22 cellular contexts compared by ENCODE assay signal in genomic region chr7:149257146-149257545, GRCh38. TPM values are rescaled to one million over a fixed set of nuclear protein-coding genes. Genes with fewer than 3 reads are reported as not detected.
A peak's percentile ranks its signal among the peaks of the same experiment; 100 is the strongest.
DNase-seq lines count a peak whose midpoint lies in the region; ATAC-seq and TF ChIP-seq lines count a peak whose summit lies in the region.
"Had no signal": no experiment of that assay in that cellular context is flagged by ENCODE, and none has a peak within 500 bp of the region (broad histone marks: within the 10 kb centered on the region; RNA-seq: fewer than 3 reads in every experiment).

No MANE protein-coding gene starts in this region.

- H3K36me3 Mint-ChIP-seq in WTC11: peaks cover 28% of the 10 kb centered on the region
- H3K36me3 Mint-ChIP-seq: natural killer cell treated with Interleukin-12 subunit alpha and Interleukin-12 subunit beta and Interleukin-15 and Interleukin-18, amount 100 ng/mL, for 72 hours had no signal

- no peaks in the 10 kb centered on the region for H3K9me3 Mint-ChIP-seq in WTC11
- H3K9me3 Mint-ChIP-seq: activated naive CD4-positive, alpha-beta T cell treated with anti-CD3 and anti-CD28 coated beads, Interleukin-2, amount 50 U/mL, for 24 hours; effector memory CD8-positive, alpha-beta T cell; natural killer cell treated with Interleukin-12 subunit alpha and Interleukin-12 subunit beta and Interleukin-15 and Interleukin-18, amount 100 ng/mL, for 72 hours had no signal

- H3K27me3 Mint-ChIP-seq in WTC11 (ENCODE audit: low read depth): peaks cover 19% of the 10 kb centered on the region
- H3K27me3 Mint-ChIP-seq: activated naive CD4-positive, alpha-beta T cell treated with anti-CD3 and anti-CD28 coated beads, Interleukin-2, amount 50 U/mL, for 24 hours; effector memory CD8-positive, alpha-beta T cell; natural killer cell treated with Interleukin-12 subunit alpha and Interleukin-12 subunit beta and Interleukin-15 and Interleukin-18, amount 100 ng/mL, for 72 hours had no signal

- POLR2A ChIA-PET in WTC11 (lab: Charles Lee): no interaction called here

- H3K4me1 ChIP-seq in foreskin keratinocyte: peaks cover 16% of the 10 kb centered on the region

- peak overlapping the region; percentile 79; the same call in 1 of the 2 replicates for H3K27ac Mint-ChIP-seq in WTC11

- no peak overlapping the region for H3K27ac ChIP-seq in foreskin keratinocyte
- H3K27ac ChIP-seq: heart left ventricle, sigmoid colon, suprapubic skin had no signal

- no peak for TF ChIP-seq CTCF in WTC11 (IDR thresholded peaks at IDR 0.05)
- no peak for TF ChIP-seq CTCF in foreskin keratinocyte (conservative IDR thresholded peaks at IDR 0.05)

- no peaks in the 10 kb centered on the region for H3K27me3 ChIP-seq in foreskin keratinocyte
- H3K27me3 ChIP-seq: heart left ventricle, sigmoid colon, suprapubic skin had no signal

- no peak overlapping the region for H3K4me3 Mint-ChIP-seq in WTC11
- H3K4me3 Mint-ChIP-seq: activated naive CD4-positive, alpha-beta T cell treated with anti-CD3 and anti-CD28 coated beads, Interleukin-2, amount 50 U/mL, for 24 hours; effector memory CD8-positive, alpha-beta T cell; natural killer cell treated with Interleukin-12 subunit alpha and Interleukin-12 subunit beta and Interleukin-15 and Interleukin-18, amount 100 ng/mL, for 72 hours had no signal

- DNase-seq in A172 (ENCODE audit: low spot score) (peak; percentile 11), EL (peak; percentile 45), WTC11 (ENCODE audit: low spot score) (no peak), foreskin keratinocyte (peak; percentile 68 to 83), NOMO-1 treated with DMSO at 0.1 percent for 48 hours (lab: John Stamatoyannopoulos, UW; ENCODE audit: unreplicated experiment) (no peak), NCI-H446 treated with DMSO at 0.1 percent for 48 hours (lab: John Stamatoyannopoulos, UW) (no peak), COLO829 (ENCODE audit: low spot score) (no peak), cerebellar nuclear complex (lab: John Stamatoyannopoulos, UW) (no peak)
- DNase-seq: activated CD8-positive, alpha-beta memory T cell treated with anti-CD3 and anti-CD28 coated beads for 24 hours; DMS 273 treated with DMSO at 0.1 percent for 48 hours; effector memory CD8-positive, alpha-beta T cell; GF-D8; heart left ventricle; mesendoderm; MV-4-11; NCI-H187 treated with DMSO at 0.1 percent for 48 hours; NCI-H69; sigmoid colon had no signal

- no peak for ATAC-seq in WTC11
- peak; percentile 73 for ATAC-seq in foreskin keratinocyte
- ATAC-seq: activated CD4-positive, CD25-positive, alpha-beta regulatory T cell treated with anti-CD3 and anti-CD28 coated beads, Interleukin-2, amount 50 U/mL, for 24 hours; effector memory CD8-positive, alpha-beta T cell; heart left ventricle; natural killer cell treated with Interleukin-12 subunit alpha and Interleukin-12 subunit beta and Interleukin-15 and Interleukin-18, amount 100 ng/mL, for 72 hours had no signal

- CTCF ChIA-PET in WTC11 (lab: Charles Lee): interaction anchor here (0.6 to 1.2 kb wide), 2 partner anchors 62 to 74 kb away, joined by 4 to 5 read pairs; partner anchors contain the start of gene ZNF282

- no peaks in the 10 kb centered on the region for H3K4me1 Mint-ChIP-seq in WTC11

TF ChIP-seq in WTC11, 78 proteins besides CTCF, POLR2A, EP300 and RAD21:
- TF ChIP-seq SMAD4 (CRISPR knock-in tag; IDR thresholded peaks at IDR 0.05): no peak
- TF ChIP-seq GRHL2 (CRISPR knock-in tag; IDR thresholded peaks at IDR 0.05; ENCODE audit: insufficient replicate concordance, severe bottlenecking): no peak
- TF ChIP-seq HMGXB4 (CRISPR knock-in tag; IDR thresholded peaks at IDR 0.05): no peak
- no peak for TF ChIP-seq CREM (CRISPR knock-in tag; IDR thresholded peaks at IDR 0.05)
TF ChIP-seq in WTC11: peak in this region for 0.

RNA-seq across cellular contexts. Expression of gene ZNF783, which starts 4.8 kb away (rescaled TPM):
- 2.0 and 3.7 TPM in 2 replicates for total RNA-seq in A172 (2014; rRNA removed; shearing (Covaris generic))
- total RNA-seq in WTC11 (2021) (9.9 to 12.1 TPM (median 12.0 TPM) in 3 replicates), foreskin keratinocyte (7.4 and 7.5 TPM in 2 replicates)
- 3.6 and 4.0 TPM in 2 replicates for polyA plus RNA-seq in foreskin keratinocyte

RNA-seq across cellular contexts. Expression of gene ZNF212, which starts 17.7 kb away (rescaled TPM):
- total RNA-seq in A172 (2014; rRNA removed; shearing (Covaris generic)): 2.7 and 4.0 TPM in 2 replicates
- total RNA-seq in WTC11 (2021): 19.7 to 23.0 TPM (median 21.7 TPM) in 3 replicates
- total RNA-seq in foreskin keratinocyte: 7.2 and 7.5 TPM in 2 replicates
- 6.1 and 6.5 TPM in 2 replicates for polyA plus RNA-seq in foreskin keratinocyte

Comparison
In these comparisons a context has a peak if more than half of its experiments do, and no peak if none do; other contexts are left out.
1. DNase-seq: peak in A172 (single experiment), EL (single experiment) and foreskin keratinocyte (2 of 2); none in WTC11 (single experiment), NOMO-1 treated with DMSO at 0.1 percent for 48 hours (single experiment), NCI-H446 treated with DMSO at 0.1 percent for 48 hours (single experiment), COLO829 (single experiment) and cerebellar nuclear complex (0 of 2).